8 cellular contexts compared by ENCODE assay signal in the genomic region with DNA sequence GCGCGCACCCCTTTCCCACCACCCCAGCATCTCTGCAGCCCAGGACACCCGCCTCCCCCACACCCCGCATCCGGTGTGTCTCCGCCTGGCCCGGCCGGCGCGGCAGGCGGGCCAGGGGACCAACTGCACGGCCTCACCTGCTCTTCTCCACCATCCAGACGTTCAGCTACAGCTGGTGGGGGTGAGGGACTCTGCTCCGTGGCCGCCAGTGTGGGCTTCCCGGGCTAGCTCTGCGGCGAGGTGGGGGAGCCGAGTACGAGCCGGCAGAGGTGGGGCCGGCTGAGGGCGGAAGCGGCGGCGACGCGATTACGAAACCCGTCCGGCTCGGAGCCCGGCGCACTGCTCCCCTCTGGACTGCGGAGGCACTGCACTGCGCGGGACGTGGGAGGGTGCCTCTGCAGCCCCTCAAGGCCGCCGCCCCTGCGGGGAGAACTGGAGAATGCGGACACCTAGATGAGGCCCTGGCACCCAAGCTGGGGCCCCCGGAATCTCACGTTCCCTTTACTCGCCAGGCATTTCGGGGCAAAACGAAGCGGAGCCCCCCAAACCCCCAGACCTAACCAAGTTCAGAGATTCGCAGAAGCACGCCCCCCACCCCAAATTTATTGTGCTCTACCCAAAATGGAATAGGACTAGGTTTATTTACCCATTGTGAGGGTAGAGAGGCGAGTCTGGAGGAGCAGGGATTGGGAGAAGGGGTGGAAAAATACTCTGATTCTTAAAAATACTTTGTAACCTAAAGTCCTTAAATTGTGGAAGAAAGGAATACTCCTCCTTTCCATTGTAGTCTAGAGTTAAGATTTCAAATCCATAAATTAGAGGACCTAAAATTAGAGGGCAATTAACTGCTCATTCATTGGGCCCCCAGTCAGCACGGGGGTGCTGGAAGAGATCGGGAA. TPM values are rescaled to one million over a fixed set of nuclear protein-coding genes. Genes with fewer than 3 reads are reported as not detected.
DNase-seq lines count a peak whose midpoint lies in the region; ATAC-seq and TF ChIP-seq lines count a peak whose summit lies in the region.

TSS of gene CDC42SE1 (minus strand) at position 281 of the 899 bp plus-strand sequence. CDS start 3,892 bp downstream, outside the sequence.

- H3K4me2 ChIP-seq in KMS-11 = peak within 1 kb of the TSS; percentile 93

- H3K4me3 ChIP-seq in KMS-11 (IDR thresholded peaks at IDR 0.05; ENCODE audit: insufficient read depth, low read depth, low read length) = peak within 1 kb of the TSS; percentile 98
- H3K4me3 ChIP-seq in fibroblast of pulmonary artery (replicated peaks; ENCODE audit: low read depth, low read length) = peak within 1 kb of the TSS; percentile 97

- H3K4me1 Mint-ChIP-seq in activated T-helper 17 cell treated with anti-CD3 and anti-CD28 coated beads, Interleukin-2, amount 50 U/mL, for 72 hours = peaks cover 32% of the 10 kb centered on the region
- H3K4me1 Mint-ChIP-seq in nephron = peaks cover 50% of the 10 kb centered on the region
- peaks cover 80% of the 10 kb centered on the region for H3K4me1 Mint-ChIP-seq in stimulated activated naive CD8-positive, alpha-beta T cell treated with anti-CD3 and anti-CD28 coated beads, Interleukin-15, amount 100 ng/mL, for 72 hours

- peaks cover 38% of the 10 kb centered on the region for H3K4me1 ChIP-seq in KMS-11 (ENCODE audit: low read depth, poor library complexity, severe bottlenecking)

- TF ChIP-seq CTCF in KMS-11 (conservative IDR thresholded peaks at IDR 0.05; ENCODE audit: low read depth, low read length) = peak; percentile 91
- TF ChIP-seq CTCF in fibroblast of pulmonary artery (IDR thresholded peaks at IDR 0.05; ENCODE audit: low read length, missing control alignments) = peak; percentile 60
- peak; percentile 79 to 82 (median 82) for TF ChIP-seq CTCF in nephron (IDR thresholded peaks at IDR 0.05; ENCODE audit: unreplicated experiment in 3 of 3)

- peak within 1 kb of the TSS; percentile 99 for H3K27ac Mint-ChIP-seq in activated T-helper 17 cell treated with anti-CD3 and anti-CD28 coated beads, Interleukin-2, amount 50 U/mL, for 72 hours
- H3K27ac Mint-ChIP-seq in nephron = peak within 1 kb of the TSS; percentile 92 to 98 (median 95)
- peak within 1 kb of the TSS; percentile 94 to 98 for H3K27ac Mint-ChIP-seq in stimulated activated naive CD8-positive, alpha-beta T cell treated with anti-CD3 and anti-CD28 coated beads, Interleukin-15, amount 100 ng/mL, for 72 hours

- peaks cover 10% of the 10 kb centered on the region; the same call in 1 of the 2 replicates for H3K36me3 ChIP-seq in KMS-11 (ENCODE audit: insufficient read depth)

- DNase-seq in DMS79 (lab: John Stamatoyannopoulos, UW) = peak; percentile 55
- peak; percentile 92 for DNase-seq in RPMI8226
- DNase-seq in fibroblast of pulmonary artery (ENCODE audit: low read depth) = peak; percentile 87
- DNase-seq in stimulated activated naive CD8-positive, alpha-beta T cell treated with anti-CD3 and anti-CD28 coated beads, Interleukin-15, amount 100 ng/mL, for 72 hours = peak; percentile 89 to 92

- peaks cover 5% of the 10 kb centered on the region; the same call in 1 of the 2 replicates for H4K20me1 ChIP-seq in KMS-11 (ENCODE audit: insufficient read depth)

- H3K36me3 Mint-ChIP-seq in activated T-helper 17 cell treated with anti-CD3 and anti-CD28 coated beads, Interleukin-2, amount 50 U/mL, for 72 hours (ENCODE audit: low read depth) = peaks cover 51% of the 10 kb centered on the region
- H3K36me3 Mint-ChIP-seq in nephron (ENCODE audit: low read depth) = peaks cover 22% of the 10 kb centered on the region

- H3K27me3 ChIP-seq in KMS-11 (ENCODE audit: insufficient read depth, low read depth) = no peaks in the 10 kb centered on the region

- H3K27me3 Mint-ChIP-seq in activated T-helper 17 cell treated with anti-CD3 and anti-CD28 coated beads, Interleukin-2, amount 50 U/mL, for 72 hours = no peaks in the 10 kb centered on the region
- no peaks in the 10 kb centered on the region for H3K27me3 Mint-ChIP-seq in nephron (ENCODE audit: low read depth)
- no peaks in the 10 kb centered on the region for H3K27me3 Mint-ChIP-seq in stimulated activated naive CD8-positive, alpha-beta T cell treated with anti-CD3 and anti-CD28 coated beads, Interleukin-15, amount 100 ng/mL, for 72 hours

- peak within 1 kb of the TSS; percentile 67 for H3K9ac ChIP-seq in KMS-11

- peak within 1 kb of the TSS; percentile 32 for H3K27ac ChIP-seq in KMS-11

- H3K4me3 Mint-ChIP-seq in activated T-helper 17 cell treated with anti-CD3 and anti-CD28 coated beads, Interleukin-2, amount 50 U/mL, for 72 hours = peak within 1 kb of the TSS; percentile 97
- peak within 1 kb of the TSS; percentile 90 to 97 (median 94) for H3K4me3 Mint-ChIP-seq in nephron
- peak within 1 kb of the TSS; percentile 93 to 95 for H3K4me3 Mint-ChIP-seq in stimulated activated naive CD8-positive, alpha-beta T cell treated with anti-CD3 and anti-CD28 coated beads, Interleukin-15, amount 100 ng/mL, for 72 hours

- peak; percentile 74 for ATAC-seq in GM21619 (IDR thresholded peaks at IDR 0.05; ENCODE audit: unreplicated experiment)
- peak; percentile 77 for ATAC-seq in activated T-helper 17 cell treated with anti-CD3 and anti-CD28 coated beads, Interleukin-2, amount 50 U/mL, for 72 hours (replicated peaks)
- ATAC-seq in stimulated activated naive CD8-positive, alpha-beta T cell treated with anti-CD3 and anti-CD28 coated beads, Interleukin-15, amount 100 ng/mL, for 72 hours = peak; percentile 85

- peaks cover 48% of the 10 kb centered on the region for H3K79me2 ChIP-seq in KMS-11 (ENCODE audit: insufficient read depth, low read depth)

- peak within 1 kb of the TSS; percentile 90 for H2AFZ ChIP-seq in KMS-11 (ENCODE audit: low read depth)

- no peaks in the 10 kb centered on the region for H3K9me3 Mint-ChIP-seq in activated T-helper 17 cell treated with anti-CD3 and anti-CD28 coated beads, Interleukin-2, amount 50 U/mL, for 72 hours
- no peaks in the 10 kb centered on the region for H3K9me3 Mint-ChIP-seq in nephron
- no peaks in the 10 kb centered on the region for H3K9me3 Mint-ChIP-seq in stimulated activated naive CD8-positive, alpha-beta T cell treated with anti-CD3 and anti-CD28 coated beads, Interleukin-15, amount 100 ng/mL, for 72 hours

RNA-seq across cellular contexts. Expression of gene CDC42SE1, which starts in this region (rescaled TPM):
- total RNA-seq in activated T-helper 17 cell treated with anti-CD3 and anti-CD28 coated beads, Interleukin-2, amount 50 U/mL, for 72 hours = 100 to 1,000 TPM in 1 of 2 donors, 10 to 100 TPM in 1; 99.7 to 121 TPM

Comparison
In these comparisons a context has a peak if more than half of its experiments do, and no peak if none do; other contexts are left out.
1. Peak in every context shown above with its lines: DNase-seq, ATAC-seq, H3K4me3 ChIP-seq and H3K27ac ChIP-seq.